8 cellular contexts compared by ENCODE assay signal in the genomic region with DNA sequence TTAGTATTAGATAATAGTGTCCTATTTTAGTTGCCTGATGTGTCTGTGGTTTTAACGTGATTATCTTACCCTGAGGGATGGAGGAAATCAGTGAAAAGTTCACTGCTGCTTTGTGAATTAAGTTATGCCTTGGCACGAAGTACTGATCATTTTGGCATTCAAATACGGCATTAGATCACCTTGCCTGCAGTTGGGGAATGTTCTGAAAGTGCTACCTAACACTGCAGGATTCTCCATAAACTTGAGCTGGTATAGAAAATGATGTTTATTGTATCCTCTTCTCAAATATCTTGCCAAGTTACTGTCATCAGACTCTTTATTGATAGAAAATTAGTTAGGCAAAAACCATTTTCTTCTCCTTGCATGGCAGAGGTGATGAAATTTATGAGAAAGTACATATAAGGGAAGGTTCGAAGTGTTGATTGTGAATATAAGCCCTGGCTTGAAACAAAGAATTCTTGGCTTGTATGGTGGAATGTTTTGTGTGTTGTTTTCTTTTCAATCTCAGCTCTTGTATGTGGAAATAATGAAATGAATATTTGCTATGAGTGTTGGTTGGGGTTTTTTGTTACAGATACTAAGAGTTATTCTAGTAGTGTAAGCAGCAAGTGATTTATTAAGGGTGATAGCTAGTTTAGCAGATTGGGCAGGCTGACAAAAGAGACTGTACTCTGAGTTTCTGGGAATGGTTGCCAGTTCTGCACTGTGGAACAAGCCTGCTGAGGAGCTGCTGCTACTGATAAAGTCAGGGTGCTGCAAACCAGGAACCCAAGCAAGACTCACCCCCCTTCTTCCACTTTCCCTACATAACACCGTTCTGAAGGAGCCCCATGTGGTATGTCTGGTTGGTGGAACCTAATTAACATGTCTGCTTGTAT. TPM values are rescaled to one million over a fixed set of nuclear protein-coding genes. Genes with fewer than 3 reads are reported as not detected.
DNase-seq lines count a peak whose midpoint lies in the region; ATAC-seq, FAIRE-seq and TF ChIP-seq lines count a peak whose summit lies in the region.

No MANE protein-coding gene starts in this region.

- 4% methylated on average over 5 of the region's 5 CpGs for WGBS in mammary epithelial cell (ENCODE audit: low coverage, missing lambda C conversion rate)
- 87% methylated on average over 4 of the region's 5 CpGs for WGBS in mesenchymal stem cell

- no peak overlapping the region for H3K18ac ChIP-seq in mesenchymal stem cell (ENCODE audit: low read depth in 1 of 2, low read length in 2 of 2)

- no peaks in the 10 kb centered on the region for H3K36me3 ChIP-seq in mammary epithelial cell (ENCODE audit: insufficient read depth, low read length)
- H3K36me3 ChIP-seq in mesenchymal stem cell (ENCODE audit: control insufficient read depth in 1 of 2, insufficient read depth in 2 of 2, low read depth in 1 of 2, low read length in 2 of 2), result no peaks in the 10 kb centered on the region
- H3K36me3 ChIP-seq in BE2C, result no peaks in the 10 kb centered on the region

- no peaks in the 10 kb centered on the region for H4K20me1 ChIP-seq in mammary epithelial cell (ENCODE audit: insufficient read depth, low read length)

- H4K91ac ChIP-seq in mesenchymal stem cell (ENCODE audit: low read length), result no peak overlapping the region

- peaks cover 5% of the 10 kb centered on the region for H3K9me3 ChIP-seq in mammary epithelial cell (replicated peaks; ENCODE audit: insufficient read depth, low read length)
- H3K9me3 ChIP-seq in mesenchymal stem cell (ENCODE audit: control insufficient read depth, low read length), result no peaks in the 10 kb centered on the region
- H3K9me3 ChIP-seq in BE2C, result no peaks in the 10 kb centered on the region

- ATAC-seq in GM18868 (IDR thresholded peaks at IDR 0.05; ENCODE audit: unreplicated experiment) (no peak), HG03571 (IDR thresholded peaks at IDR 0.05; ENCODE audit: unreplicated experiment) (no peak), GM19395 (IDR thresholded peaks at IDR 0.05; ENCODE audit: unreplicated experiment) (no peak)

- H3K4me2 ChIP-seq in mammary epithelial cell (ENCODE audit: insufficient read depth, low read depth, low read length) (peak overlapping the region; percentile 79), mesenchymal stem cell (ENCODE audit: low read length, poor library complexity, severe bottlenecking) (no peak overlapping the region)

- CTCF ChIA-PET in AG04449 (lab: Yijun Ruan, JAX) (interaction anchor here (0.9 to 1.9 kb wide), 4 partner anchors 9 to 397 kb away, joined by 3 to 7 read pairs (median 4); no protein-coding TSS in a partner anchor), mammary epithelial cell (lab: Charles Lee; ENCODE audit: low non-redundant PET) (interaction anchor here (0.6 kb wide), 1 partner anchor 304 kb away, joined by 6 read pairs; no protein-coding TSS in a partner anchor)

- TF ChIP-seq CTCF in AG04449 (IDR thresholded peaks at IDR 0.05; ENCODE audit: insufficient read depth, low read length, missing control alignments) (no peak), mammary epithelial cell (conservative IDR thresholded peaks at IDR 0.05 in 1 of 2, IDR thresholded peaks at IDR 0.05 in 1 of 2; ENCODE audit: extremely low read depth in 1 of 2, insufficient read depth in 1 of 2, low read depth in 1 of 2, low read length in 2 of 2) (no peak), BE2C (IDR thresholded peaks at IDR 0.05; ENCODE audit: low read depth, low read length) (no peak)

- no peaks in the 10 kb centered on the region for H3K27me3 ChIP-seq in mammary epithelial cell (ENCODE audit: insufficient read depth, low read length)
- H3K27me3 ChIP-seq in mesenchymal stem cell (ENCODE audit: control insufficient read depth in 1 of 2, insufficient read depth in 1 of 2, low read length in 2 of 2), result no peaks in the 10 kb centered on the region
- H3K27me3 ChIP-seq in BE2C, result no peaks in the 10 kb centered on the region

- no peak overlapping the region for H2BK120ac ChIP-seq in mesenchymal stem cell (ENCODE audit: low read depth, low read length)

- in situ Hi-C loops in mammary epithelial cell (cut with MboI; ENCODE audit: low sequenced_read_pairs in 2 of 2), result no loop called here

- no peak overlapping the region for H3K14ac ChIP-seq in mesenchymal stem cell (ENCODE audit: low read length in 2 of 2)

- H3K9ac ChIP-seq in mammary epithelial cell (ENCODE audit: insufficient read depth, low read length), result peak overlapping the region; percentile 30
- peak overlapping the region; percentile 13 for H3K9ac ChIP-seq in mesenchymal stem cell (ENCODE audit: low read length)

- H3K4me3 ChIP-seq in AG04449 (ENCODE audit: low read depth, low read length) (no peak overlapping the region), mammary epithelial cell (replicated peaks in 1 of 3; ENCODE audit: insufficient read depth in 1 of 3, low read depth in 2 of 3, low read length in 3 of 3) (peak overlapping the region in 2 of 3 experiments; percentile 6 to 20), mesenchymal stem cell (ENCODE audit: insufficient read depth in 1 of 2, low read depth in 1 of 2, low read length in 2 of 2) (peak overlapping the region in 1 of 2 experiments; percentile 11), BE2C (ENCODE audit: low read depth, low read length) (no peak overlapping the region)

- H2BK5ac ChIP-seq in mesenchymal stem cell (ENCODE audit: low read depth, low read length, poor library complexity, severe bottlenecking), result no peak overlapping the region

- DNase-seq in AG04449 (ENCODE audit: low read depth, low spot score), result peak; percentile 69
- DNase-seq in H54 (ENCODE audit: insufficient read length, low spot score), result no peak
- peak; percentile 38 for DNase-seq in mammary epithelial cell
- DNase-seq in mesenchymal stem cell, result no peak
- no peak for DNase-seq in BE2C

- peaks cover 28% of the 10 kb centered on the region for H3K79me1 ChIP-seq in mesenchymal stem cell (replicated peaks; ENCODE audit: low read length, poor library complexity, severe bottlenecking)

- no peak overlapping the region for H2BK15ac ChIP-seq in mesenchymal stem cell (ENCODE audit: low read depth, poor library complexity, severe bottlenecking)

- dilution Hi-C loops in mammary epithelial cell (cut with HindIII; ENCODE audit: low sequenced_read_pairs), result no loop called here

- TF ChIP-seq POLR2A in H54 (IDR thresholded peaks at IDR 0.05; ENCODE audit: low read depth, low read length), result no peak

- H3K27ac ChIP-seq in mammary epithelial cell (ENCODE audit: insufficient read depth, low read depth, low read length), result peak overlapping the region; percentile 77
- no peak overlapping the region for H3K27ac ChIP-seq in mesenchymal stem cell (ENCODE audit: low read length, poor library complexity, severe bottlenecking)

- peak; percentile 15 for FAIRE-seq in H54 (lab: Jason Lieb, UNC)

- no peak overlapping the region for H3K4ac ChIP-seq in mesenchymal stem cell (ENCODE audit: low read depth in 1 of 2, low read length in 2 of 2)

- H3K23ac ChIP-seq in mesenchymal stem cell (ENCODE audit: low read length in 2 of 2), result no peak overlapping the region

- no TSS peak for BruUV-seq in mammary epithelial cell (replicated peaks; lab: Mats Ljungman, UMichigan)

- H2AFZ ChIP-seq in mammary epithelial cell (ENCODE audit: low read depth, low read length), result peak overlapping the region; percentile 41
- no peak overlapping the region for H2AFZ ChIP-seq in mesenchymal stem cell (ENCODE audit: low read depth, low read length)

- peaks cover 92% of the 10 kb centered on the region for H3K79me2 ChIP-seq in mammary epithelial cell (ENCODE audit: insufficient read depth, low read length)

- peaks cover 17% of the 10 kb centered on the region for H3K4me1 ChIP-seq in mammary epithelial cell (ENCODE audit: insufficient read depth, low read length)
- peaks cover 4% of the 10 kb centered on the region for H3K4me1 ChIP-seq in mesenchymal stem cell (ENCODE audit: control insufficient read depth, insufficient read depth, low read depth, low read length)
- peaks cover 9% of the 10 kb centered on the region for H3K4me1 ChIP-seq in BE2C

- no peak overlapping the region for H2AK5ac ChIP-seq in mesenchymal stem cell (ENCODE audit: low read length, severe bottlenecking)

- H2BK12ac ChIP-seq in mesenchymal stem cell (ENCODE audit: low read length in 2 of 2), result no peak overlapping the region

- intact Hi-C loops in mammary epithelial cell (cut with micrococcal nuclease), result loop anchor here (2.0 kb wide), 1 partner anchor 33 kb away; no protein-coding TSS in a partner anchor

- POLR2A ChIA-PET in AG04449 (lab: Yijun Ruan, JAX), result no interaction called here

- H4K8ac ChIP-seq in mesenchymal stem cell (ENCODE audit: low read length), result no peak overlapping the region

RNA-seq across cellular contexts. Expression of a gene that starts 35.3 kb away (rescaled TPM):
- 100 to 1,000 TPM in 1 of 2 donors, 10 to 100 TPM in 1; 68.1 to 101 TPM for total RNA-seq in mammary epithelial cell
- 27.3 TPM for polyA plus RNA-seq in mammary epithelial cell
- polyA minus RNA-seq in mammary epithelial cell, result 77.4 TPM
- 14.9 TPM for polyA plus RNA-seq in mesenchymal stem cell (2013, experiment 1 of 2)
- polyA plus RNA-seq in mesenchymal stem cell (2013, experiment 2 of 2), result 14.8 TPM
- polyA plus RNA-seq in BE2C (2012; ENCODE audit: insufficient read depth, insufficient read length, low read depth), result 31.4 TPM

Comparison
In these comparisons a context has a peak if more than half of its experiments do, and no peak if none do; other contexts are left out.
1. DNase-seq: peak in AG04449 (single experiment) and mammary epithelial cell (single experiment); none in H54 (single experiment), mesenchymal stem cell (single experiment) and BE2C (single experiment).
2. H3K4me3 ChIP-seq: peak in mammary epithelial cell (2 of 3); none in AG04449 (single experiment) and BE2C (single experiment).